Comparison of ENCODE assay signal across 17 cellular contexts in the genomic region with DNA sequence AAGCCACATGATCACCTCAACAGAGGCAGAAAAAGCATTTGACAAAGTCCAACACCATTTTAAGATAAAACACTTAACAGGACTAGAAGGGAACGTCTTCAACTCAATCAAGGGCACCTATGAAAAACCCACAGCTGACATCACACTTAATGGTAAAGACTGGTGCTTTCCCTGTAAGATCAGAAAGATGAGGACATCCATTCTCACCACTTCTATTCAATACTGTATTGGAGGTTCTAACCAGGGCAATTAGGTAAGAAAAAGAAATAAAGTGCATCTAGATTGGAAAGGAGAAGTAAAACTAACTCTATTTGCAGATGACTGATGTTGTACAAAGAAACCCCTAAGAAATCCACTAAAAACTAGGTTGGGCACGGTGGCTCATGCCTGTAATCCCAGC.
"Had no signal": no experiment of that assay in that cellular context is flagged by ENCODE, and none has a peak within 500 bp of the region (broad histone marks: within the 10 kb centered on the region; RNA-seq: fewer than 3 reads in every experiment).

No MANE protein-coding gene starts in this region.

- DNase-seq: activated CD8-positive, alpha-beta memory T cell treated with anti-CD3 and anti-CD28 coated beads for 24 hours; activated gamma-delta T cell treated with Interleukin-2 at 50 U/mL for 16 hours; body of pancreas; effector memory CD8-positive, alpha-beta T cell; esophagus squamous epithelium; left ventricle myocardium superior; mucosa of descending colon; naive thymus-derived CD4-positive, alpha-beta T cell; right cardiac atrium; stimulated activated CD4-positive, alpha-beta T cell treated with anti-CD3 and anti-CD28 coated beads, Interleukin-15, amount 100 ng/mL, for 24 hours; stimulated activated CD4-positive, alpha-beta T cell treated with anti-CD3 and anti-CD28 coated beads, Interleukin-2, amount 100 ng/mL, for 48 hours; T-helper 1 cell; T1000; thyroid gland had no signal

- H3K27ac Mint-ChIP-seq: activated T-helper 1 cell treated with anti-CD3 and anti-CD28 coated beads, Interleukin-12 subunit alpha, Interleukin-12 subunit beta, Interleukin-2, Interleukin-4 antibody, amounts not matched to agents 30 ng/mL and 10 ng/mL and 1 ng/mL, durations not matched to agents 14 hours and 24 hours and 36 hours; effector memory CD8-positive, alpha-beta T cell; naive thymus-derived CD4-positive, alpha-beta T cell had no signal

- H3K9me3 Mint-ChIP-seq: activated naive CD4-positive, alpha-beta T cell treated with anti-CD3 and anti-CD28 coated beads, Interleukin-2, amount 50 U/mL, for 72 hours; activated T-helper 1 cell treated with anti-CD3 and anti-CD28 coated beads, Interleukin-12 subunit alpha, Interleukin-12 subunit beta, Interleukin-2, Interleukin-4 antibody, amounts not matched to agents 30 ng/mL and 10 ng/mL and 1 ng/mL, durations not matched to agents 14 hours and 24 hours and 36 hours; effector memory CD8-positive, alpha-beta T cell; naive thymus-derived CD4-positive, alpha-beta T cell had no signal

- H3K4me3 Mint-ChIP-seq: activated T-helper 1 cell treated with anti-CD3 and anti-CD28 coated beads, Interleukin-12 subunit alpha, Interleukin-12 subunit beta, Interleukin-2, Interleukin-4 antibody, amounts not matched to agents 30 ng/mL and 10 ng/mL and 1 ng/mL, durations not matched to agents 14 hours and 24 hours and 36 hours; effector memory CD8-positive, alpha-beta T cell; naive thymus-derived CD4-positive, alpha-beta T cell had no signal

- H3K27me3 Mint-ChIP-seq: effector memory CD8-positive, alpha-beta T cell; naive thymus-derived CD4-positive, alpha-beta T cell had no signal

- ATAC-seq: activated naive CD4-positive, alpha-beta T cell treated with anti-CD3 and anti-CD28 coated beads, Interleukin-2, amount 50 U/mL, for 72 hours; body of pancreas; effector memory CD8-positive, alpha-beta T cell; left ventricle myocardium superior; mucosa of descending colon; naive thymus-derived CD4-positive, alpha-beta T cell; right cardiac atrium had no signal

- H3K9me3 ChIP-seq: body of pancreas, esophagus squamous epithelium, mucosa of descending colon, prostate gland, thyroid gland had no signal
